In the genomic region with DNA sequence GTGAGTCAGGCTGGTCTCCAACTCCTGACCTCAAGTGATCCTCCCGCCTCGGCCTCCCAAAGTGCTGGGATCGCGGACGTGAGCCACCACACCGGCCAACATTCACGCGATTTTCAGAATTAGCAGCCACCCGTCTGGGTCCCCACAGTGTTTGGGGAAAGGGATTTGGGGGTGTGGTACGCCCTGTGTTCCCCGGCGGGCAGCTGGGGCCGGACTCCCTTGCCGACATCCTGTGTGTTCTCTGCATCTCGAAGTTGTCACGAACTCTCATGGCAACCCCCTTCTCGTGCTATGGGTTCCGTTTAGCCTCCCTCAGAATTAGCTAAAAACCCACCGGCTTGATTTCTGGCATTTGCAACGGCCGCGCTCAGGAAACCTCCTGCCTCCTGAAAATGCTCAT, we compare ENCODE assay signal across 32 cellular contexts.
"Had no signal": no experiment of that assay in that cellular context is flagged by ENCODE, and none has a peak within 500 bp of the region (broad histone marks: within the 10 kb centered on the region; RNA-seq: fewer than 3 reads in every experiment).

No MANE protein-coding gene starts in this region.

- H3K4me3 ChIP-seq: adrenal gland, body of pancreas, breast epithelium, cardiac muscle cell, esophagus squamous epithelium, gastroesophageal sphincter had no signal

- H3K27ac Mint-ChIP-seq: activated CD4-positive, alpha-beta memory T cell treated with anti-CD3 and anti-CD28 coated beads for 36 hours; activated CD4-positive, alpha-beta T cell treated with anti-CD3 and anti-CD28 coated beads for 36 hours; activated CD4-positive, alpha-beta T cell treated with anti-CD3 and anti-CD28 coated beads, Interleukin-2, amount 10 ng/mL, durations not matched to agents 24 days and 14 days; activated CD8-positive, alpha-beta memory T cell treated with anti-CD3 and anti-CD28 coated beads, Interleukin-2, amount 10 ng/mL, durations not matched to agents 7 days and 5 days; activated CD8-positive, alpha-beta T cell treated with anti-CD3 and anti-CD28 coated beads, Interleukin-2, amount 10 ng/mL, durations not matched to agents 7 days and 5 days; activated naive CD4-positive, alpha-beta T cell treated with anti-CD3 and anti-CD28 coated beads for 36 hours; activated naive CD4-positive, alpha-beta T cell treated with anti-CD3 and anti-CD28 coated beads, Interleukin-2, amount 50 U/mL, for 24 hours; activated naive CD8-positive, alpha-beta T cell treated with anti-CD3 and anti-CD28 coated beads for 36 hours; activated naive CD8-positive, alpha-beta T cell treated with anti-CD3 and anti-CD28 coated beads, Interleukin-2, amount 50 U/mL, for 24 hours; activated T-helper 1 cell treated with anti-CD3 and anti-CD28 coated beads, Interleukin-12 subunit alpha, Interleukin-12 subunit beta, Interleukin-2, Interleukin-4 antibody, amounts not matched to agents 30 ng/mL and 10 ng/mL and 1 ng/mL, durations not matched to agents 14 hours and 24 hours and 36 hours; activated T-helper 2 cell treated with anti-CD3 and anti-CD28 coated beads, Interferon-gamma antibody, Interleukin-2, Interleukin-4, amounts not matched to agents 10 μg/mL and 5 μg/mL and 100 μg/mL, durations not matched to agents 14 hours and 24 hours and 36 hours; effector memory CD8-positive, alpha-beta T cell had no signal

- H3K9me3 ChIP-seq: adrenal gland, esophagus squamous epithelium, gastroesophageal sphincter had no signal

- H3K27me3 ChIP-seq: adrenal gland, body of pancreas, cardiac muscle cell had no signal

- H3K36me3 Mint-ChIP-seq: activated CD4-positive, alpha-beta memory T cell treated with anti-CD3 and anti-CD28 coated beads for 36 hours; activated naive CD4-positive, alpha-beta T cell treated with anti-CD3 and anti-CD28 coated beads, Interleukin-2, amount 50 U/mL, for 24 hours; activated naive CD8-positive, alpha-beta T cell treated with anti-CD3 and anti-CD28 coated beads for 36 hours had no signal

- H3K4me3 Mint-ChIP-seq: activated CD4-positive, alpha-beta memory T cell treated with anti-CD3 and anti-CD28 coated beads for 36 hours; activated CD4-positive, alpha-beta T cell treated with anti-CD3 and anti-CD28 coated beads for 36 hours; activated CD4-positive, alpha-beta T cell treated with anti-CD3 and anti-CD28 coated beads, Interleukin-2, amount 10 ng/mL, durations not matched to agents 24 days and 14 days; activated CD8-positive, alpha-beta memory T cell treated with anti-CD3 and anti-CD28 coated beads, Interleukin-2, amount 10 ng/mL, durations not matched to agents 7 days and 5 days; activated CD8-positive, alpha-beta T cell treated with anti-CD3 and anti-CD28 coated beads, Interleukin-2, amount 10 ng/mL, durations not matched to agents 7 days and 5 days; activated naive CD4-positive, alpha-beta T cell treated with anti-CD3 and anti-CD28 coated beads for 36 hours; activated naive CD4-positive, alpha-beta T cell treated with anti-CD3 and anti-CD28 coated beads, Interleukin-2, amount 50 U/mL, for 24 hours; activated naive CD8-positive, alpha-beta T cell treated with anti-CD3 and anti-CD28 coated beads for 36 hours; activated naive CD8-positive, alpha-beta T cell treated with anti-CD3 and anti-CD28 coated beads, Interleukin-2, amount 50 U/mL, for 24 hours; activated T-helper 1 cell treated with anti-CD3 and anti-CD28 coated beads, Interleukin-12 subunit alpha, Interleukin-12 subunit beta, Interleukin-2, Interleukin-4 antibody, amounts not matched to agents 30 ng/mL and 10 ng/mL and 1 ng/mL, durations not matched to agents 14 hours and 24 hours and 36 hours; central memory CD8-positive, alpha-beta T cell; effector memory CD8-positive, alpha-beta T cell had no signal

- H3K27me3 Mint-ChIP-seq: activated CD4-positive, alpha-beta memory T cell treated with anti-CD3 and anti-CD28 coated beads for 36 hours; activated CD4-positive, alpha-beta T cell treated with anti-CD3 and anti-CD28 coated beads for 36 hours; activated CD4-positive, alpha-beta T cell treated with anti-CD3 and anti-CD28 coated beads, Interleukin-2, amount 10 ng/mL, durations not matched to agents 24 days and 14 days; activated CD8-positive, alpha-beta memory T cell treated with anti-CD3 and anti-CD28 coated beads, Interleukin-2, amount 10 ng/mL, durations not matched to agents 7 days and 5 days; activated naive CD4-positive, alpha-beta T cell treated with anti-CD3 and anti-CD28 coated beads, Interleukin-2, amount 50 U/mL, for 24 hours; activated naive CD8-positive, alpha-beta T cell treated with anti-CD3 and anti-CD28 coated beads for 36 hours; activated naive CD8-positive, alpha-beta T cell treated with anti-CD3 and anti-CD28 coated beads, Interleukin-2, amount 50 U/mL, for 24 hours; central memory CD8-positive, alpha-beta T cell; effector memory CD8-positive, alpha-beta T cell had no signal

- ATAC-seq: activated CD4-positive, alpha-beta T cell treated with anti-CD3 and anti-CD28 coated beads for 36 hours; activated CD8-positive, alpha-beta memory T cell treated with anti-CD3 and anti-CD28 coated beads, Interleukin-2, amount 10 ng/mL, durations not matched to agents 7 days and 5 days; activated CD8-positive, alpha-beta T cell treated with anti-CD3 and anti-CD28 coated beads, Interleukin-2, amount 10 ng/mL, durations not matched to agents 7 days and 5 days; activated naive CD8-positive, alpha-beta T cell treated with anti-CD3 and anti-CD28 coated beads, Interleukin-2, amount 50 U/mL, for 24 hours; body of pancreas; effector memory CD8-positive, alpha-beta T cell; gastroesophageal sphincter had no signal

- DNase-seq: activated CD4-positive, alpha-beta memory T cell treated with anti-CD3 and anti-CD28 coated beads for 36 hours; activated CD4-positive, alpha-beta T cell treated with anti-CD3 and anti-CD28 coated beads for 36 hours; activated CD4-positive, alpha-beta T cell treated with anti-CD3 and anti-CD28 coated beads, Interleukin-2, amount 10 ng/mL, durations not matched to agents 24 days and 14 days; activated CD4-positive, CD25-positive, alpha-beta regulatory T cell; activated CD4-positive, CD25-positive, alpha-beta regulatory T cell treated with anti-CD3 and anti-CD28 coated beads, Interleukin-2, amount 50 U/mL, for 72 hours; activated CD8-positive, alpha-beta memory T cell treated with anti-CD3 and anti-CD28 coated beads, Interleukin-2, amount 10 ng/mL, durations not matched to agents 7 days and 5 days; activated CD8-positive, alpha-beta memory T cell treated with anti-CD3 and anti-CD28 coated beads, Interleukin-2, amount 50 U/mL, for 4 hours; activated CD8-positive, alpha-beta T cell treated with anti-CD3 and anti-CD28 coated beads, Interleukin-2, amount 10 ng/mL, durations not matched to agents 7 days and 5 days; activated effector memory CD4-positive, alpha-beta T cell treated with anti-CD3 and anti-CD28 coated beads, Interleukin-2, amount 50 U/mL, for 16 hours; activated naive CD4-positive, alpha-beta T cell treated with anti-CD3 and anti-CD28 coated beads for 36 hours; activated naive CD8-positive, alpha-beta T cell treated with anti-CD3 and anti-CD28 coated beads for 36 hours; activated naive CD8-positive, alpha-beta T cell treated with anti-CD3 and anti-CD28 coated beads, Interleukin-2, amount 50 U/mL, for 24 hours; activated T-cell treated with anti-CD3 and anti-CD28 coated beads, Interleukin-2, amount 50 U/mL, for 1 hour; activated T-cell treated with anti-CD3 and anti-CD28 coated beads, Interleukin-2, amount 50 U/mL, for 48 hours; adrenal gland; amygdala; body of pancreas; cortex of kidney; dermis blood vessel endothelial cell; effector CD4-positive, alpha-beta T cell; effector memory CD8-positive, alpha-beta T cell; esophagus squamous epithelium; foreskin melanocyte; T-helper 2 cell had no signal

- H3K27ac ChIP-seq: adrenal gland, body of pancreas, breast epithelium, cardiac muscle cell, epithelial cell of prostate, esophagus squamous epithelium, gastroesophageal sphincter had no signal

- H3K4me1 ChIP-seq: adrenal gland, body of pancreas, breast epithelium, esophagus squamous epithelium, gastroesophageal sphincter had no signal

- H3K36me3 ChIP-seq: adrenal gland, breast epithelium, cardiac muscle cell, esophagus squamous epithelium, gastroesophageal sphincter had no signal

- H3K4me1 Mint-ChIP-seq: activated CD4-positive, alpha-beta T cell treated with anti-CD3 and anti-CD28 coated beads for 36 hours; activated CD4-positive, alpha-beta T cell treated with anti-CD3 and anti-CD28 coated beads, Interleukin-2, amount 10 ng/mL, durations not matched to agents 24 days and 14 days; activated CD8-positive, alpha-beta memory T cell treated with anti-CD3 and anti-CD28 coated beads, Interleukin-2, amount 10 ng/mL, durations not matched to agents 7 days and 5 days; activated naive CD4-positive, alpha-beta T cell treated with anti-CD3 and anti-CD28 coated beads, Interleukin-2, amount 50 U/mL, for 24 hours; activated naive CD8-positive, alpha-beta T cell treated with anti-CD3 and anti-CD28 coated beads for 36 hours; activated naive CD8-positive, alpha-beta T cell treated with anti-CD3 and anti-CD28 coated beads, Interleukin-2, amount 50 U/mL, for 24 hours; central memory CD8-positive, alpha-beta T cell had no signal
